In genomic region chr9:1522219-1522767, GRCh38 we compare ENCODE assay signal across 19 cellular contexts.
DNase-seq lines count a peak whose midpoint lies in the region; ATAC-seq and TF ChIP-seq lines count a peak whose summit lies in the region.
"Had no signal": no experiment of that assay in that cellular context is flagged by ENCODE, and none has a peak within 500 bp of the region (broad histone marks: within the 10 kb centered on the region; RNA-seq: fewer than 3 reads in every experiment).

No MANE protein-coding gene starts in this region.

- H3K4me3 Mint-ChIP-seq in H9, result no peak overlapping the region
- H3K4me3 Mint-ChIP-seq: activated CD4-positive, alpha-beta T cell treated with anti-CD3 and anti-CD28 coated beads for 36 hours; activated naive CD8-positive, alpha-beta T cell; stimulated activated effector memory CD8-positive, alpha-beta T cell treated with anti-CD3 and anti-CD28 coated beads, Interleukin-12 subunit alpha, Interleukin-12 subunit beta, amount 100 ng/mL, for 72 hours had no signal

- no peak overlapping the region for H2AFZ ChIP-seq in H9 (ENCODE audit: low read length)

- no peak overlapping the region for H3K9ac ChIP-seq in H9 (ENCODE audit: extremely low read depth, insufficient read length, low read length)

- H3K36me3 Mint-ChIP-seq in H9 (ENCODE audit: insufficient read depth in 1 of 3, low read depth in 3 of 3), result no peaks in the 10 kb centered on the region
- H3K36me3 Mint-ChIP-seq: activated naive CD8-positive, alpha-beta T cell; stimulated activated effector memory CD8-positive, alpha-beta T cell treated with anti-CD3 and anti-CD28 coated beads, Interleukin-12 subunit alpha, Interleukin-12 subunit beta, amount 100 ng/mL, for 72 hours had no signal

- H3K4me3 ChIP-seq in esophagus muscularis mucosa, result no peak overlapping the region
- H3K4me3 ChIP-seq: breast epithelium, K562, tibial artery had no signal

- no peaks in the 10 kb centered on the region for H3K23me2 ChIP-seq in H9 (ENCODE audit: insufficient read length, low read depth, low read length, poor library complexity, severe bottlenecking)

- H3K27me3 ChIP-seq in H9 (ENCODE audit: insufficient read depth, low read length), result no peaks in the 10 kb centered on the region
- H3K27me3 ChIP-seq in esophagus muscularis mucosa, result no peaks in the 10 kb centered on the region
- H3K27me3 ChIP-seq: breast epithelium, tibial artery had no signal

- no peaks in the 10 kb centered on the region for H3K79me1 ChIP-seq in H9 (ENCODE audit: insufficient read depth, low read depth, low read length, poor library complexity, severe bottlenecking)

- no CpG with 5 or more reads among the region's 1 CpG for WGBS in H9 (ENCODE audit: extremely low coverage, insufficient read length, low lambda C conversion rate)
- WGBS in esophagus muscularis mucosa, result 72% methylated on average over 1 of the region's 1 CpG

- H4K5ac ChIP-seq in H9 (ENCODE audit: insufficient read length, low read depth, low read length), result no peak overlapping the region

- no peak overlapping the region for H3K27ac ChIP-seq in H9 (ENCODE audit: insufficient read length, low read depth, low read length)
- H3K27ac ChIP-seq in esophagus muscularis mucosa (replicated peaks in 1 of 4), result no peak overlapping the region
- H3K27ac ChIP-seq: breast epithelium, tibial artery had no signal

- TF ChIP-seq EP300 in esophagus muscularis mucosa (IDR thresholded peaks at IDR 0.05), result no peak

- H3K27me3 Mint-ChIP-seq in H9 (ENCODE audit: low read depth), result no peaks in the 10 kb centered on the region; the same call in 1 of the 2 replicates
- H3K27me3 Mint-ChIP-seq: activated naive CD8-positive, alpha-beta T cell had no signal

- H2BK12ac ChIP-seq in H9 (ENCODE audit: insufficient read length, low read depth, low read length), result no peak overlapping the region

- H3K14ac ChIP-seq in H9 (ENCODE audit: insufficient read depth, low read length), result no peak overlapping the region

- no peaks in the 10 kb centered on the region for H3K4me1 Mint-ChIP-seq in H9
- H3K4me1 Mint-ChIP-seq: activated CD4-positive, alpha-beta T cell treated with anti-CD3 and anti-CD28 coated beads for 36 hours; stimulated activated effector memory CD8-positive, alpha-beta T cell treated with anti-CD3 and anti-CD28 coated beads, Interleukin-12 subunit alpha, Interleukin-12 subunit beta, amount 100 ng/mL, for 72 hours had no signal

- no peak overlapping the region for H2BK5ac ChIP-seq in H9 (ENCODE audit: insufficient read length, low read length)

- H2BK20ac ChIP-seq in H9 (ENCODE audit: low read depth, low read length, poor library complexity, severe bottlenecking), result no peak overlapping the region

- no peak for TF ChIP-seq CTCF in H9 (conservative IDR thresholded peaks at IDR 0.05)
- TF ChIP-seq CTCF in esophagus muscularis mucosa (IDR thresholded peaks at IDR 0.05), result no peak

- no peak overlapping the region for H3K56ac ChIP-seq in H9 (ENCODE audit: insufficient read length, low read depth, low read length)

- intact Hi-C loops in esophagus muscularis mucosa (cut with DNase I), result no loop called here

- no peaks in the 10 kb centered on the region for H3K36me3 ChIP-seq in esophagus muscularis mucosa
- H3K36me3 ChIP-seq: breast epithelium, tibial artery had no signal

- no peaks in the 10 kb centered on the region for H4K20me1 ChIP-seq in H9 (ENCODE audit: control insufficient read depth, insufficient read depth, insufficient read length)

- H3K4me1 ChIP-seq in H9 (ENCODE audit: insufficient read depth, low read length) (no peaks in the 10 kb centered on the region), esophagus muscularis mucosa (no peaks in the 10 kb centered on the region)
- H3K4me1 ChIP-seq: breast epithelium, tibial artery had no signal

- ATAC-seq in GM18511 (IDR thresholded peaks at IDR 0.05; ENCODE audit: unreplicated experiment) (peak; percentile 83), GM21360 (IDR thresholded peaks at IDR 0.05; ENCODE audit: unreplicated experiment) (peak; percentile 60), HG02798 (IDR thresholded peaks at IDR 0.05; ENCODE audit: poor library complexity, unreplicated experiment) (peak; percentile 68), HG03378 (IDR thresholded peaks at IDR 0.05; ENCODE audit: unreplicated experiment) (peak; percentile 67)
- ATAC-seq: activated CD4-positive, alpha-beta T cell treated with anti-CD3 and anti-CD28 coated beads for 36 hours; K562; stimulated activated effector memory CD8-positive, alpha-beta T cell treated with anti-CD3 and anti-CD28 coated beads, Interleukin-12 subunit alpha, Interleukin-12 subunit beta, amount 100 ng/mL, for 72 hours had no signal

- peaks cover 8 to 62% of the 10 kb centered on the region in 2 experiments for H3K9me3 Mint-ChIP-seq in H9
- H3K9me3 Mint-ChIP-seq: stimulated activated effector memory CD8-positive, alpha-beta T cell treated with anti-CD3 and anti-CD28 coated beads, Interleukin-12 subunit alpha, Interleukin-12 subunit beta, amount 100 ng/mL, for 72 hours had no signal

- no peak overlapping the region for H3T11ph ChIP-seq in H9 (ENCODE audit: low read length)

- H3K9me3 ChIP-seq in H9 (ENCODE audit: control insufficient read depth, low read depth, low read length) (peaks cover 7% of the 10 kb centered on the region), esophagus muscularis mucosa (no peaks in the 10 kb centered on the region)
- H3K9me3 ChIP-seq: breast epithelium, tibial artery had no signal

- H2AK5ac ChIP-seq in H9 (ENCODE audit: insufficient read length, low read length), result no peak overlapping the region

- H3K4me2 ChIP-seq in H9 (ENCODE audit: insufficient read depth, insufficient read length, low read length), result no peak overlapping the region

- H4K91ac ChIP-seq in H9 (ENCODE audit: insufficient read length, low read depth, low read length), result no peak overlapping the region

- H3K4ac ChIP-seq in H9 (ENCODE audit: low read depth, low read length), result no peak overlapping the region

- no peak for TF ChIP-seq POLR2A in esophagus muscularis mucosa (IDR thresholded peaks at IDR 0.05; ENCODE audit: low read depth)

- H3K18ac ChIP-seq in H9 (ENCODE audit: insufficient read length, low read depth, low read length), result no peak overlapping the region

- H2BK120ac ChIP-seq in H9 (ENCODE audit: low read depth, low read length, poor library complexity, severe bottlenecking), result no peak overlapping the region

- no peak overlapping the region for H3K27ac Mint-ChIP-seq in H9
- H3K27ac Mint-ChIP-seq: activated CD4-positive, alpha-beta T cell treated with anti-CD3 and anti-CD28 coated beads for 36 hours; activated naive CD8-positive, alpha-beta T cell; stimulated activated effector memory CD8-positive, alpha-beta T cell treated with anti-CD3 and anti-CD28 coated beads, Interleukin-12 subunit alpha, Interleukin-12 subunit beta, amount 100 ng/mL, for 72 hours had no signal

- H3K23ac ChIP-seq in H9 (ENCODE audit: insufficient read length, low read depth, low read length), result no peak overlapping the region

- H4K8ac ChIP-seq in H9 (replicated peaks; ENCODE audit: insufficient read length, low read depth, low read length), result no peak overlapping the region

- H3K79me2 ChIP-seq in H9 (ENCODE audit: insufficient read depth, low read length), result no peaks in the 10 kb centered on the region

- DNase-seq in SHP77 (lab: John Stamatoyannopoulos, UW), result no peak
- no peak for DNase-seq in H9
- DNase-seq in esophagus muscularis mucosa (ENCODE audit: extremely low spot score), result no peak
- DNase-seq in activated effector memory CD4-positive, alpha-beta T cell treated with anti-CD3 and anti-CD28 coated beads, Interleukin-2, amount 50 U/mL, for 16 hours, result no peak
- DNase-seq: activated CD4-positive, alpha-beta T cell treated with anti-CD3 and anti-CD28 coated beads for 36 hours; activated CD8-positive, alpha-beta memory T cell treated with anti-CD3 and anti-CD28 coated beads, Interleukin-2, amount 50 U/mL, for 48 hours; hippocampal formation; kidney glomerular epithelial cell; NCI-H1417 treated with DMSO at 0.1 percent for 48 hours; NCI-H446 treated with DMSO at 0.1 percent for 48 hours; tibial artery had no signal

- H2BK15ac ChIP-seq in H9 (ENCODE audit: low read depth, low read length), result no peak overlapping the region
